In the genomic region with DNA sequence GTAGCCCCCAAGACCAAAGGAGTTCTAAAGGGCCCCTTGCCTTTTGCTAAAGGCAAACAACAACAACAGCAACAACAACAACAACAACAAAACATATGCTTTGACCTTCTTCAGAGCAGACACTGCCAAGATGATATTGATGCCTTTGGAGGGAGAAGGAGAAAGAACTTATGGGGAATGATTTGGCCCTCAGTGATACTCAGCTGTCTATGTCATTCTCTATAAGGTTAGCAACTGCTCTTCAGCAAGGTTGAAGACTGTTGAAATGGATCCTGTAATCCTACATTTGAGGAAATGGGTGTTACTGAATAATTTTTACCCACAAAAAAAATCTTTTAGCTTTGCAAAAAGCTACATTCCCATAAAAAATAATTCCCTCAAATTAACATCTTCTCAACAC, we compare ENCODE assay signal across 18 cellular contexts.
A peak's percentile ranks its signal among the peaks of the same experiment; 100 is the strongest.
DNase-seq lines count a peak whose midpoint lies in the region; ATAC-seq and TF ChIP-seq lines count a peak whose summit lies in the region.
"Had no signal": no experiment of that assay in that cellular context is flagged by ENCODE, and none has a peak within 500 bp of the region (broad histone marks: within the 10 kb centered on the region; RNA-seq: fewer than 3 reads in every experiment).

No MANE protein-coding gene starts in this region.

- H3K36me3 Mint-ChIP-seq in dendritic cell treated with granulocyte-macrophage colony-stimulating factor and Interleukin-4, amounts not matched to agents 40 ng/mL and 50 ng/mL, for 4 days (ENCODE audit: low read depth) = no peaks in the 10 kb centered on the region
- H3K36me3 Mint-ChIP-seq in nephron (ENCODE audit: low read depth) = no peaks in the 10 kb centered on the region

- H3K27me3 ChIP-seq in left ventricle myocardium inferior (ENCODE audit: low read depth) (no peaks in the 10 kb centered on the region), uterus (no peaks in the 10 kb centered on the region)

- peaks cover 31% of the 10 kb centered on the region for H3K4me1 Mint-ChIP-seq in dendritic cell treated with granulocyte-macrophage colony-stimulating factor and Interleukin-4, amounts not matched to agents 40 ng/mL and 50 ng/mL, for 4 days (ENCODE audit: low read depth)
- peaks cover 29% of the 10 kb centered on the region for H3K4me1 Mint-ChIP-seq in nephron

- no peak overlapping the region for H3K4me3 Mint-ChIP-seq in dendritic cell treated with granulocyte-macrophage colony-stimulating factor and Interleukin-4, amounts not matched to agents 40 ng/mL and 50 ng/mL, for 4 days
- no peak overlapping the region for H3K4me3 Mint-ChIP-seq in nephron
- H3K4me3 Mint-ChIP-seq: activated T-cell treated with anti-CD3 and anti-CD28 coated beads, Interleukin-2, amount 50 U/mL, for 24 hours; T-helper 2 cell treated with Interferon-gamma antibody and Interleukin-4, amounts not matched to agents 5 μg/mL and 100 μg/mL, for 36 hours had no signal

- H3K4me3 ChIP-seq in left ventricle myocardium inferior = no peak overlapping the region
- H3K4me3 ChIP-seq in uterus = no peak overlapping the region
- H3K4me3 ChIP-seq: A549, mucosa of descending colon had no signal

- H3K9me3 Mint-ChIP-seq in dendritic cell treated with granulocyte-macrophage colony-stimulating factor and Interleukin-4, amounts not matched to agents 40 ng/mL and 50 ng/mL, for 4 days = no peaks in the 10 kb centered on the region
- H3K9me3 Mint-ChIP-seq in nephron = no peaks in the 10 kb centered on the region
- H3K9me3 Mint-ChIP-seq: activated T-cell treated with anti-CD3 and anti-CD28 coated beads, Interleukin-2, amount 50 U/mL, for 24 hours; T-helper 2 cell treated with Interferon-gamma antibody and Interleukin-4, amounts not matched to agents 5 μg/mL and 100 μg/mL, for 36 hours had no signal

- H3K27ac ChIP-seq in left ventricle myocardium inferior (replicated peaks) (peak overlapping the region; percentile 69), uterus (peak overlapping the region; percentile 54 to 62)

- H3K4me1 ChIP-seq in left ventricle myocardium inferior (peaks cover 3% of the 10 kb centered on the region), uterus (no peaks in the 10 kb centered on the region)

- TF ChIP-seq POLR2A in uterus (IDR thresholded peaks at IDR 0.05) = no peak

- in situ Hi-C loops in KBM-7 (cut with MboI; ENCODE audit: low pct_unique_long_range_greater_than_20kb, low sequenced_read_pairs) = no loop called here

- ATAC-seq in left ventricle myocardium superior = no peak
- no peak for ATAC-seq in GM21619 (IDR thresholded peaks at IDR 0.05; ENCODE audit: unreplicated experiment)
- ATAC-seq: HepG2, Panc1 had no signal

- H3K27me3 Mint-ChIP-seq in dendritic cell treated with granulocyte-macrophage colony-stimulating factor and Interleukin-4, amounts not matched to agents 40 ng/mL and 50 ng/mL, for 4 days = no peaks in the 10 kb centered on the region
- H3K27me3 Mint-ChIP-seq in nephron (ENCODE audit: low read depth) = no peaks in the 10 kb centered on the region

- TF ChIP-seq CTCF in left ventricle myocardium inferior (IDR thresholded peaks at IDR 0.05; ENCODE audit: borderline replicate concordance) (no peak), nephron (IDR thresholded peaks at IDR 0.05; ENCODE audit: unreplicated experiment in 3 of 3) (no peak), uterus (IDR thresholded peaks at IDR 0.05) (no peak)

- no peak for DNase-seq in left ventricle myocardium inferior
- no peak for DNase-seq in left ventricle myocardium superior
- no peak for DNase-seq in uterus
- DNase-seq in KBM-7 = no peak
- DNase-seq in retina = no peak
- DNase-seq: activated CD4-positive, alpha-beta T cell treated with anti-CD3 and anti-CD28 coated beads for 4 hours; mucosa of descending colon; NCI-H1105 treated with DMSO at 0.1 percent for 48 hours; NCI-H345; stimulated activated naive CD4-positive, alpha-beta T cell had no signal

- intact Hi-C loops in left ventricle myocardium inferior (cut with micrococcal nuclease) = no loop called here
- intact Hi-C loops in left ventricle myocardium superior (cut with micrococcal nuclease) = no loop called here
- intact Hi-C loops in dendritic cell treated with granulocyte-macrophage colony-stimulating factor and Interleukin-4, amounts not matched to agents 40 ng/mL and 50 ng/mL, for 4 days (cut with micrococcal nuclease) = no loop called here
- intact Hi-C loops in uterus (cut with DNase I; ENCODE audit: low total_unique reads) = no loop called here

- no peaks in the 10 kb centered on the region for H3K36me3 ChIP-seq in left ventricle myocardium inferior
- H3K36me3 ChIP-seq in uterus = no peaks in the 10 kb centered on the region

- H3K9me3 ChIP-seq in left ventricle myocardium inferior (replicated peaks) (no peaks in the 10 kb centered on the region), uterus (no peaks in the 10 kb centered on the region)
- H3K9me3 ChIP-seq: A549, mucosa of descending colon had no signal

- peak overlapping the region; percentile 71 for H3K27ac Mint-ChIP-seq in dendritic cell treated with granulocyte-macrophage colony-stimulating factor and Interleukin-4, amounts not matched to agents 40 ng/mL and 50 ng/mL, for 4 days
- peak overlapping the region; percentile 82 to 89 (median 84) for H3K27ac Mint-ChIP-seq in nephron
- H3K27ac Mint-ChIP-seq: activated T-cell treated with anti-CD3 and anti-CD28 coated beads, Interleukin-2, amount 50 U/mL, for 24 hours; T-helper 2 cell treated with Interferon-gamma antibody and Interleukin-4, amounts not matched to agents 5 μg/mL and 100 μg/mL, for 36 hours had no signal
